Comparison of ENCODE assay signal across 16 cellular contexts in the genomic region with DNA sequence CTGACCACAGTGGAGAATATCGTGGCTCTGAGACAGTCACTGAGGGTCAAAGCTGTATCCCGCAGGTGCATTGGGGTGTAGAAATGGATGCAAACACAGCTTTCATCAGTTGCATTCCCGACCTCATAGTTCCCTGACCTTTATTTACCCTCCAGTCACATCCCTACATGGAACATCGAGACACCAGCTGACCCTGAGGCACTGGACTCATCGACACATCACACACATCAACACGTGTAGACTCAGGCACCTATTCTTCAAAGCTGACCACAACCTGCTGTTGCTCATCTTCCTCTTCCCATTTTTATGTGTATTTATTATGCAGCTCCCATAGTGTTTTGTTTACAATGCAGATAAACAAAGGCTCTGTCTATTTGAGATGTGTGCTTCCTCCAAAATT.
DNase-seq lines count a peak whose midpoint lies in the region; ATAC-seq and TF ChIP-seq lines count a peak whose summit lies in the region.
"Had no signal": no experiment of that assay in that cellular context is flagged by ENCODE, and none has a peak within 500 bp of the region (broad histone marks: within the 10 kb centered on the region; RNA-seq: fewer than 3 reads in every experiment).

No MANE protein-coding gene starts in this region.

- H2AFZ ChIP-seq in mammary epithelial cell (ENCODE audit: low read depth, low read length) = no peak overlapping the region

- H3K4me3 ChIP-seq in mammary epithelial cell (replicated peaks in 1 of 3; ENCODE audit: insufficient read depth in 1 of 3, low read depth in 2 of 3, low read length in 3 of 3) (no peak overlapping the region), breast epithelium (no peak overlapping the region), aorta (ENCODE audit: low read length in 2 of 2) (no peak overlapping the region)
- H3K4me3 ChIP-seq: A549, GM12878, HAP-1 had no signal

- H3K27ac ChIP-seq in mammary epithelial cell (ENCODE audit: insufficient read depth, low read depth, low read length) (no peak overlapping the region), breast epithelium (no peak overlapping the region), aorta (ENCODE audit: low read depth in 1 of 2, low read length in 2 of 2) (no peak overlapping the region)
- H3K27ac ChIP-seq: 22Rv1, A549, C4-2B had no signal

- no peak overlapping the region for H3K9ac ChIP-seq in mammary epithelial cell (ENCODE audit: insufficient read depth, low read length)

- H3K27me3 ChIP-seq in mammary epithelial cell (ENCODE audit: insufficient read depth, low read length) (no peaks in the 10 kb centered on the region), breast epithelium (no peaks in the 10 kb centered on the region), aorta (ENCODE audit: control insufficient read depth in 1 of 2, insufficient read depth in 2 of 2, low read length in 1 of 2) (no peaks in the 10 kb centered on the region)

- in situ Hi-C loops in mammary epithelial cell (cut with MboI; ENCODE audit: low sequenced_read_pairs in 2 of 2) = no loop called here

- ATAC-seq in HG02588 (IDR thresholded peaks at IDR 0.05; ENCODE audit: unreplicated experiment) (no peak), aorta (ENCODE audit: low FRiP score) (no peak)
- ATAC-seq: A549, GM12878 had no signal

- CTCF ChIA-PET in mammary epithelial cell (lab: Charles Lee; ENCODE audit: low non-redundant PET) = no interaction called here

- no peak for TF ChIP-seq CTCF in mammary epithelial cell (conservative IDR thresholded peaks at IDR 0.05 in 1 of 2, IDR thresholded peaks at IDR 0.05 in 1 of 2; ENCODE audit: extremely low read depth in 1 of 2, insufficient read depth in 1 of 2, low read depth in 1 of 2, low read length in 2 of 2)
- no peak for TF ChIP-seq CTCF in breast epithelium (IDR thresholded peaks at IDR 0.05)

- H3K9me3 ChIP-seq in mammary epithelial cell (replicated peaks; ENCODE audit: insufficient read depth, low read length) = no peaks in the 10 kb centered on the region
- peaks cover 4 to 8% of the 10 kb centered on the region in 2 donors for H3K9me3 ChIP-seq in breast epithelium
- peaks cover 2% of the 10 kb centered on the region for H3K9me3 ChIP-seq in aorta (ENCODE audit: control insufficient read depth, low read length)
- H3K9me3 ChIP-seq: HAP-1 had no signal

- H4K20me1 ChIP-seq in mammary epithelial cell (ENCODE audit: insufficient read depth, low read length) = no peaks in the 10 kb centered on the region

- dilution Hi-C loops in mammary epithelial cell (cut with HindIII; ENCODE audit: low sequenced_read_pairs) = no loop called here

- no peaks in the 10 kb centered on the region for H3K79me2 ChIP-seq in mammary epithelial cell (ENCODE audit: insufficient read depth, low read length)

- 61% methylated on average over 6 of the region's 6 CpGs for WGBS in mammary epithelial cell (ENCODE audit: low coverage, missing lambda C conversion rate)
- 87 to 95% methylated on average over 6 of the region's 6 CpGs for WGBS in aorta, 2 donors

- no peak for TF ChIP-seq POLR2A in breast epithelium (IDR thresholded peaks at IDR 0.05)

- H3K4me1 ChIP-seq in mammary epithelial cell (ENCODE audit: insufficient read depth, low read length) (no peaks in the 10 kb centered on the region), breast epithelium (no peaks in the 10 kb centered on the region), aorta (ENCODE audit: control insufficient read depth in 1 of 2, insufficient read depth in 2 of 2, low read length in 2 of 2) (no peaks in the 10 kb centered on the region)
- H3K4me1 ChIP-seq: HAP-1 had no signal

- BruUV-seq in mammary epithelial cell (replicated peaks; lab: Mats Ljungman, UMichigan) = no TSS peak

- H3K36me3 ChIP-seq in mammary epithelial cell (ENCODE audit: insufficient read depth, low read length) (no peaks in the 10 kb centered on the region), breast epithelium (no peaks in the 10 kb centered on the region), aorta (ENCODE audit: control insufficient read depth in 1 of 2, insufficient read depth in 2 of 2, low read length in 1 of 2) (no peaks in the 10 kb centered on the region)
- H3K36me3 ChIP-seq: HAP-1 had no signal

- no peak overlapping the region for H3K4me2 ChIP-seq in mammary epithelial cell (ENCODE audit: insufficient read depth, low read depth, low read length)

- DNase-seq in mammary epithelial cell (peak; percentile 42), breast epithelium (ENCODE audit: low spot score in 2 of 2) (no peak), RPMI7951 (ENCODE audit: low read depth) (peak; percentile 57), kidney tubule cell (ENCODE audit: low spot score) (peak; percentile 45), aorta (no peak), hypothalamus (lab: John Stamatoyannopoulos, UW) (no peak)
- DNase-seq: AML-193; Calu3; CD4-positive, alpha-beta T cell; DMS79 treated with DMSO at 0.1 percent for 48 hours had no signal

- intact Hi-C loops in mammary epithelial cell (cut with micrococcal nuclease) (no loop called here), breast epithelium (cut with DNase I; ENCODE audit: low total_unique reads) (no loop called here), aorta (cut with DNase I) (no loop called here)

Comparison
In these comparisons a context has a peak if more than half of its experiments do, and no peak if none do; other contexts are left out.
1. DNase-seq: peak in mammary epithelial cell (single experiment), RPMI7951 (single experiment) and kidney tubule cell (single experiment); none in breast epithelium (0 of 2), aorta (0 of 2) and hypothalamus (0 of 51).